19 cellular contexts compared by ENCODE assay signal in genomic region chr15:90177012-90177411, GRCh38. TPM values are rescaled to one million over a fixed set of nuclear protein-coding genes. Genes with fewer than 3 reads are reported as not detected.
DNase-seq lines count a peak whose midpoint lies in the region; ATAC-seq and TF ChIP-seq lines count a peak whose summit lies in the region.
"Had no signal": no experiment of that assay in that cellular context is flagged by ENCODE, and none has a peak within 500 bp of the region (broad histone marks: within the 10 kb centered on the region; RNA-seq: fewer than 3 reads in every experiment).

No MANE protein-coding gene starts in this region.

- no peak overlapping the region for H2BK20ac ChIP-seq in H9 (ENCODE audit: low read depth, low read length, poor library complexity, severe bottlenecking)

- TF ChIP-seq CTCF in H9 (conservative IDR thresholded peaks at IDR 0.05), result no peak
- TF ChIP-seq CTCF in esophagus muscularis mucosa (IDR thresholded peaks at IDR 0.05), result no peak
- TF ChIP-seq CTCF in sigmoid colon (IDR thresholded peaks at IDR 0.05), result no peak
- TF ChIP-seq CTCF in suprapubic skin (IDR thresholded peaks at IDR 0.05), result no peak

- no peak for ATAC-seq in GM21528 (IDR thresholded peaks at IDR 0.05; ENCODE audit: low FRiP score, unreplicated experiment)
- no peak for ATAC-seq in HG03280 (IDR thresholded peaks at IDR 0.05; ENCODE audit: unreplicated experiment)
- ATAC-seq: PC-3 had no signal

- H3K14ac ChIP-seq in H9 (ENCODE audit: insufficient read depth, low read length), result no peak overlapping the region

- intact Hi-C loops in esophagus muscularis mucosa (cut with DNase I) (no loop called here), sigmoid colon (cut with DNase I) (no loop called here)

- no peak overlapping the region for H3K4me2 ChIP-seq in H9 (ENCODE audit: insufficient read depth, insufficient read length, low read length)
- H3K4me2 ChIP-seq: KMS-11 had no signal

- H3K79me2 ChIP-seq in H9 (ENCODE audit: insufficient read depth, low read length), result no peaks in the 10 kb centered on the region

- H4K20me1 ChIP-seq in H9 (ENCODE audit: control insufficient read depth, insufficient read depth, insufficient read length), result no peaks in the 10 kb centered on the region
- H4K20me1 ChIP-seq: BLaER1 had no signal

- H3K36me3 Mint-ChIP-seq in H9 (ENCODE audit: insufficient read depth in 1 of 3, low read depth in 3 of 3), result no peaks in the 10 kb centered on the region

- peak overlapping the region in 2 of 3 experiments; percentile 27 to 74; a peak in 2 of 7 replicates for H3K27ac Mint-ChIP-seq in H9
- H3K27ac Mint-ChIP-seq: CD4-positive, CD25-positive, alpha-beta regulatory T cell; IgD-negative memory B cell had no signal

- H3K18ac ChIP-seq in H9 (ENCODE audit: insufficient read length, low read depth, low read length), result no peak overlapping the region

- H2BK120ac ChIP-seq in H9 (ENCODE audit: low read depth, low read length, poor library complexity, severe bottlenecking), result no peak overlapping the region

- H3K27ac ChIP-seq in H9 (ENCODE audit: insufficient read length, low read depth, low read length) (no peak overlapping the region), esophagus muscularis mucosa (replicated peaks in 1 of 4) (peak overlapping the region; percentile 86 to 93 (median 90)), sigmoid colon (peak overlapping the region in 3 of 4 donors; percentile 93 to 96 (median 95)), suprapubic skin (no peak overlapping the region)
- H3K27ac ChIP-seq: BLaER1, KMS-11 had no signal

- no peak overlapping the region for H3K4ac ChIP-seq in H9 (ENCODE audit: low read depth, low read length)

- peaks cover 5% of the 10 kb centered on the region for H3K27me3 Mint-ChIP-seq in H9 (ENCODE audit: low read depth)
- H3K27me3 Mint-ChIP-seq: IgD-negative memory B cell had no signal

- H2AK5ac ChIP-seq in H9 (ENCODE audit: insufficient read length, low read length), result no peak overlapping the region

- H3K4me3 Mint-ChIP-seq in H9, result peak overlapping the region; percentile 17 to 36; a peak in 2 of 5 replicates

- TF ChIP-seq POLR2A in esophagus muscularis mucosa (IDR thresholded peaks at IDR 0.05; ENCODE audit: low read depth), result no peak
- no peak for TF ChIP-seq POLR2A in sigmoid colon (IDR thresholded peaks at IDR 0.05)
- TF ChIP-seq POLR2A in suprapubic skin (IDR thresholded peaks at IDR 0.05), result no peak

- no peaks in the 10 kb centered on the region for H3K23me2 ChIP-seq in H9 (ENCODE audit: insufficient read length, low read depth, low read length, poor library complexity, severe bottlenecking)

- no peaks in the 10 kb centered on the region for H3K27me3 ChIP-seq in H9 (ENCODE audit: insufficient read depth, low read length)
- H3K27me3 ChIP-seq in esophagus muscularis mucosa, result no peaks in the 10 kb centered on the region
- no peaks in the 10 kb centered on the region for H3K27me3 ChIP-seq in sigmoid colon
- no peaks in the 10 kb centered on the region for H3K27me3 ChIP-seq in suprapubic skin
- H3K27me3 ChIP-seq: BLaER1 had no signal

- no peak overlapping the region for H2BK5ac ChIP-seq in H9 (ENCODE audit: insufficient read length, low read length)

- WGBS in H9 (ENCODE audit: extremely low coverage, insufficient read length, low lambda C conversion rate), result no CpG with 5 or more reads among the region's 9 CpGs
- WGBS in esophagus muscularis mucosa, result 89% methylated on average over 9 of the region's 9 CpGs
- 94 to 96% methylated on average over 9 of the region's 9 CpGs for WGBS in sigmoid colon, 2 donors
- 92% methylated on average over 9 of the region's 9 CpGs for WGBS in suprapubic skin

- no peak overlapping the region for H3K9ac ChIP-seq in H9 (ENCODE audit: extremely low read depth, insufficient read length, low read length)
- H3K9ac ChIP-seq: BLaER1, KMS-11 had no signal

- no peak overlapping the region for H2BK15ac ChIP-seq in H9 (ENCODE audit: low read depth, low read length)

- H4K5ac ChIP-seq in H9 (ENCODE audit: insufficient read length, low read depth, low read length), result no peak overlapping the region

- no peak overlapping the region for H4K8ac ChIP-seq in H9 (replicated peaks; ENCODE audit: insufficient read length, low read depth, low read length)

- no peak overlapping the region for H4K91ac ChIP-seq in H9 (ENCODE audit: insufficient read length, low read depth, low read length)

- H3K4me1 Mint-ChIP-seq in H9, result peaks cover 37 to 51% of the 10 kb centered on the region in 2 experiments

- H3K36me3 ChIP-seq in esophagus muscularis mucosa, result no peaks in the 10 kb centered on the region
- H3K36me3 ChIP-seq in sigmoid colon, result no peaks in the 10 kb centered on the region
- H3K36me3 ChIP-seq in suprapubic skin, result no peaks in the 10 kb centered on the region
- H3K36me3 ChIP-seq: BLaER1 had no signal

- peak; percentile 43 for DNase-seq in ELF-1 (ENCODE audit: low read depth, low spot score)
- peak; percentile 47 for DNase-seq in H9
- DNase-seq in esophagus muscularis mucosa (ENCODE audit: extremely low spot score), result no peak
- no peak for DNase-seq in sigmoid colon
- DNase-seq in suprapubic skin (ENCODE audit: low spot score in 2 of 2), result no peak
- DNase-seq: CD4-positive, CD25-positive, alpha-beta regulatory T cell; MM.1S; NCI-H2029; NCI-H446; NCI-H524 treated with DMSO at 0.1 percent for 48 hours; NCI-H774; PC-3; Right ventricle myocardium superior; RPMI8226 had no signal

- H3K23ac ChIP-seq in H9 (ENCODE audit: insufficient read length, low read depth, low read length), result no peak overlapping the region

- no peaks in the 10 kb centered on the region; the same call in 1 of the 2 replicates for H3K4me1 ChIP-seq in H9 (ENCODE audit: insufficient read depth, low read length)
- peaks cover 22 to 55% (median 44%) of the 10 kb centered on the region in 4 donors for H3K4me1 ChIP-seq in esophagus muscularis mucosa
- peaks cover 0 to 45% (median 27%) of the 10 kb centered on the region in 4 donors for H3K4me1 ChIP-seq in sigmoid colon
- H3K4me1 ChIP-seq in suprapubic skin, result peaks cover 5% of the 10 kb centered on the region

- H3K79me1 ChIP-seq in H9 (ENCODE audit: insufficient read depth, low read depth, low read length, poor library complexity, severe bottlenecking), result no peaks in the 10 kb centered on the region

- no peak overlapping the region for H2BK12ac ChIP-seq in H9 (ENCODE audit: insufficient read length, low read depth, low read length)

- H3K4me3 ChIP-seq in esophagus muscularis mucosa (no peak overlapping the region), sigmoid colon (no peak overlapping the region), suprapubic skin (no peak overlapping the region)
- H3K4me3 ChIP-seq: BLaER1 had no signal

- H3K9me3 Mint-ChIP-seq in H9, result no peaks in the 10 kb centered on the region; a peak in 1 of 5 replicates
- H3K9me3 Mint-ChIP-seq: IgD-negative memory B cell had no signal

- no peak overlapping the region for H3K56ac ChIP-seq in H9 (ENCODE audit: insufficient read length, low read depth, low read length)

- H3T11ph ChIP-seq in H9 (ENCODE audit: low read length), result no peak overlapping the region

- no peak for TF ChIP-seq EP300 in esophagus muscularis mucosa (IDR thresholded peaks at IDR 0.05)
- no peak for TF ChIP-seq EP300 in sigmoid colon (IDR thresholded peaks at IDR 0.05)
- TF ChIP-seq EP300 in suprapubic skin (IDR thresholded peaks at IDR 0.05), result no peak

- H2AFZ ChIP-seq in H9 (ENCODE audit: low read length), result no peak overlapping the region

- H3K9me3 ChIP-seq in H9 (ENCODE audit: control insufficient read depth, low read depth, low read length) (no peaks in the 10 kb centered on the region), esophagus muscularis mucosa (no peaks in the 10 kb centered on the region), sigmoid colon (no peaks in the 10 kb centered on the region), suprapubic skin (no peaks in the 10 kb centered on the region)
- H3K9me3 ChIP-seq: BLaER1 had no signal

RNA-seq across cellular contexts. Expression of gene SEMA4B, which starts 24.1 kb away (rescaled TPM):
- total RNA-seq in H9 (2021), result 32.5 and 33.2 TPM in 2 replicates
- total RNA-seq in esophagus muscularis mucosa, result 10 to 100 TPM; 30.7 to 68.3 (median 43.4) TPM
- 10 to 100 TPM; 42.0 to 72.4 (median 58.6) TPM for total RNA-seq in sigmoid colon
- 10 to 100 TPM; 10.6 to 94.5 (median 11.4) TPM for polyA plus RNA-seq in sigmoid colon
- 100 to 1,000 TPM in 2 of 4 donors, 10 to 100 TPM in 2; 81.7 to 146 (median 116) TPM for total RNA-seq in suprapubic skin

RNA-seq across cellular contexts. Expression of gene CIB1, which starts 56.7 kb away (rescaled TPM):
- total RNA-seq in H9 (2021) (23.0 and 27.8 TPM in 2 replicates), esophagus muscularis mucosa (10 to 100 TPM; 27.2 to 49.0 (median 33.8) TPM), sigmoid colon (10 to 100 TPM; 18.6 to 35.7 (median 35.5) TPM), suprapubic skin (10 to 100 TPM; 16.2 to 41.9 (median 29.7) TPM)
- polyA plus RNA-seq in sigmoid colon, result 100 to 1,000 TPM; 283 to 436 (median 359) TPM

RNA-seq across cellular contexts. Expression of gene GDPGP1, which starts 57.0 kb away (rescaled TPM):
- total RNA-seq in H9 (2021) (6.7 and 9.7 TPM in 2 replicates), esophagus muscularis mucosa (1 to 10 TPM; 3.8 to 7.4 (median 5.3) TPM), sigmoid colon (1 to 10 TPM; 3.0 to 7.5 (median 5.4) TPM), suprapubic skin (1 to 10 TPM; 2.2 to 3.6 (median 2.9) TPM)
- 10 to 100 TPM in 1 of 3 donors, 1 to 10 TPM in 2; 7.9 to 12.7 (median 9.0) TPM for polyA plus RNA-seq in sigmoid colon

Comparison
In these comparisons a context has a peak if more than half of its experiments do, and no peak if none do; other contexts are left out.
1. DNase-seq: peak in ELF-1 (single experiment) and H9 (single experiment); none in esophagus muscularis mucosa (single experiment), sigmoid colon (single experiment) and suprapubic skin (0 of 2).
2. H3K27ac ChIP-seq: peak in esophagus muscularis mucosa (4 of 4) and sigmoid colon (3 of 4); none in H9 (single experiment) and suprapubic skin (single experiment).